Comparison of ENCODE assay signal across 20 cellular contexts in the genomic region with DNA sequence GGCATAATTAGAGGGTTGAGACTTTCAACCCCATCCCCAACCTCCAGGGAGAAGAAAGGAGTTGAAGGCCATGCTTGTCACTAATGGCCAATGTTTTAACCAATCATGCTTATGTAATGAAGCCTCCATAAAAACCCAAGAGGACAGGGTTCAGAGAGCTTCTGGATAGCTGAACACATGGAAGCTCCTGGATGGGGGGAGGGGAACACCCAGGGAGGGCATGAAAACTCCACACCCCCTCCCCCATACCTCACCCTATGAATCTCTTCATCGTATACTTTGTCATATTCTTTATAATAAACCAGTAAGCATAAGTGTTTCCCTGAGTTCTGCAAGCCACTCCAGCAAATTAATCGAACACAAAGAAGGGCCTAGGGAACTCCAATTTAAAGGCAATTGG.
A peak's percentile ranks its signal among the peaks of the same experiment; 100 is the strongest.
DNase-seq lines count a peak whose midpoint lies in the region; ATAC-seq and TF ChIP-seq lines count a peak whose summit lies in the region.
"Had no signal": no experiment of that assay in that cellular context is flagged by ENCODE, and none has a peak within 500 bp of the region (broad histone marks: within the 10 kb centered on the region; RNA-seq: fewer than 3 reads in every experiment).

No MANE protein-coding gene starts in this region.

- DNase-seq in Peyer's patch (no peak), esophagus squamous epithelium (lab: John Stamatoyannopoulos, UW) (no peak), osteocyte (ENCODE audit: extremely low spot score, unreplicated experiment) (no peak), transverse colon (no peak), mesenteric fat pad (ENCODE audit: low spot score) (no peak)
- DNase-seq in activated T-cell treated with anti-CD3 and anti-CD28 coated beads, Interleukin-2, amount 50 U/mL, for 4 hours: no peak
- DNase-seq: activated CD4-positive, alpha-beta T cell treated with anti-CD3 and anti-CD28 coated beads, Interleukin-2, amount 50 U/mL, for 1 hour; activated CD8-positive, alpha-beta memory T cell treated with anti-CD3 and anti-CD28 coated beads, Interleukin-2, amount 50 U/mL, for 4 hours; body of pancreas; CD8-positive, alpha-beta T cell; DMS79 treated with DMSO at 0.1 percent for 48 hours; NCI-H1694 treated with DMSO at 0.1 percent for 48 hours; NCI-H2171 treated with DMSO at 0.1 percent for 48 hours; WERI-Rb-1 had no signal

- TF ChIP-seq CTCF in Peyer's patch (IDR thresholded peaks at IDR 0.05) (no peak), esophagus squamous epithelium (IDR thresholded peaks at IDR 0.05) (no peak), osteocyte (IDR thresholded peaks at IDR 0.05) (no peak), transverse colon (IDR thresholded peaks at IDR 0.05) (no peak)

- H3K27me3 ChIP-seq in Peyer's patch: no peaks in the 10 kb centered on the region
- H3K27me3 ChIP-seq in esophagus squamous epithelium: no peaks in the 10 kb centered on the region
- no peaks in the 10 kb centered on the region for H3K27me3 ChIP-seq in transverse colon
- H3K27me3 ChIP-seq: body of pancreas, neutrophil had no signal

- in situ Hi-C loops in transverse colon (cut with MboI; ENCODE audit: low pct_ligation_motif_present in 1 of 4, low pct_unique_long_range_greater_than_20kb in 1 of 4, low sequenced_read_pairs in 3 of 4): no loop called here

- no peaks in the 10 kb centered on the region for H3K9me3 Mint-ChIP-seq in osteocyte (ENCODE audit: unreplicated experiment)
- no peaks in the 10 kb centered on the region for H3K9me3 Mint-ChIP-seq in activated T-cell treated with anti-CD3 and anti-CD28 coated beads, Interleukin-2, amount 50 U/mL, for 4 hours
- H3K9me3 Mint-ChIP-seq: CD8-positive, alpha-beta T cell had no signal

- no peaks in the 10 kb centered on the region for H3K9me3 ChIP-seq in Peyer's patch
- H3K9me3 ChIP-seq in esophagus squamous epithelium: no peaks in the 10 kb centered on the region
- no peaks in the 10 kb centered on the region for H3K9me3 ChIP-seq in transverse colon
- H3K9me3 ChIP-seq: body of pancreas, neutrophil had no signal

- H3K36me3 Mint-ChIP-seq in osteocyte (ENCODE audit: unreplicated experiment): no peaks in the 10 kb centered on the region
- H3K36me3 Mint-ChIP-seq in activated T-cell treated with anti-CD3 and anti-CD28 coated beads, Interleukin-2, amount 50 U/mL, for 4 hours (ENCODE audit: insufficient read depth): no peaks in the 10 kb centered on the region
- H3K36me3 Mint-ChIP-seq: CD8-positive, alpha-beta T cell had no signal

- no peak for ATAC-seq in HG02970 (IDR thresholded peaks at IDR 0.05; ENCODE audit: low FRiP score, unreplicated experiment)
- ATAC-seq in activated T-cell treated with anti-CD3 and anti-CD28 coated beads, Interleukin-2, amount 50 U/mL, for 4 hours: no peak
- ATAC-seq: body of pancreas; CD8-positive, alpha-beta T cell; left lobe of liver; SK-N-SH treated with all-trans-retinoic acid at 6 μM for 48 hours had no signal

- no peaks in the 10 kb centered on the region for H3K27me3 Mint-ChIP-seq in osteocyte (ENCODE audit: unreplicated experiment)
- no peaks in the 10 kb centered on the region for H3K27me3 Mint-ChIP-seq in activated T-cell treated with anti-CD3 and anti-CD28 coated beads, Interleukin-2, amount 50 U/mL, for 4 hours (ENCODE audit: low read depth)
- H3K27me3 Mint-ChIP-seq: stimulated activated naive CD8-positive, alpha-beta T cell treated with anti-CD3 and anti-CD28 coated beads, Interleukin-15, Interleukin-2, amounts not matched to agents 100 ng/mL and 50 ng/mL, for 24 hours had no signal

- H3K4me1 ChIP-seq in Peyer's patch: peaks cover 0 to 7% (median 3%) of the 10 kb centered on the region in 4 donors
- peaks cover 0 to 40% (median 7%) of the 10 kb centered on the region in 3 donors for H3K4me1 ChIP-seq in esophagus squamous epithelium
- peaks cover 0 to 14% (median 3%) of the 10 kb centered on the region in 4 donors for H3K4me1 ChIP-seq in transverse colon
- H3K4me1 ChIP-seq: body of pancreas had no signal

- no peak overlapping the region for H3K4me3 Mint-ChIP-seq in osteocyte (ENCODE audit: unreplicated experiment)
- H3K4me3 Mint-ChIP-seq in activated T-cell treated with anti-CD3 and anti-CD28 coated beads, Interleukin-2, amount 50 U/mL, for 4 hours: no peak overlapping the region
- H3K4me3 Mint-ChIP-seq: CD8-positive, alpha-beta T cell; stimulated activated naive CD8-positive, alpha-beta T cell treated with anti-CD3 and anti-CD28 coated beads, Interleukin-15, Interleukin-2, amounts not matched to agents 100 ng/mL and 50 ng/mL, for 24 hours; T-helper 2 cell treated with Interferon-gamma antibody and Interleukin-4, amounts not matched to agents 5 μg/mL and 100 μg/mL, for 36 hours had no signal

- peaks cover 63% of the 10 kb centered on the region for H3K4me1 Mint-ChIP-seq in osteocyte (ENCODE audit: unreplicated experiment)
- H3K4me1 Mint-ChIP-seq in activated T-cell treated with anti-CD3 and anti-CD28 coated beads, Interleukin-2, amount 50 U/mL, for 4 hours (ENCODE audit: low read depth): peaks cover 27% of the 10 kb centered on the region

- intact Hi-C loops in esophagus squamous epithelium (cut with DNase I): no loop called here
- intact Hi-C loops in transverse colon (cut with DNase I; ENCODE audit: low total_unique reads): no loop called here

- 90 to 94% methylated on average over 2 of the region's 2 CpGs for WGBS in esophagus squamous epithelium, 2 donors
- 93 to 95% methylated on average over 2 of the region's 2 CpGs for WGBS in transverse colon (ENCODE audit: low coverage in 1 of 2), 2 donors

- peak overlapping the region; percentile 9 for H3K27ac Mint-ChIP-seq in osteocyte (ENCODE audit: unreplicated experiment)
- H3K27ac Mint-ChIP-seq: CD8-positive, alpha-beta T cell; stimulated activated naive CD8-positive, alpha-beta T cell treated with anti-CD3 and anti-CD28 coated beads, Interleukin-15, Interleukin-2, amounts not matched to agents 100 ng/mL and 50 ng/mL, for 24 hours; T-helper 2 cell treated with Interferon-gamma antibody and Interleukin-4, amounts not matched to agents 5 μg/mL and 100 μg/mL, for 36 hours had no signal

- H3K27ac ChIP-seq in Peyer's patch (peak overlapping the region; percentile 0 to 54 (median 48)), esophagus squamous epithelium (peak overlapping the region in 3 of 4 donors; percentile 21 to 62 (median 62)), transverse colon (peak overlapping the region; percentile 35 to 52 (median 44))
- H3K27ac ChIP-seq: neutrophil, WERI-Rb-1 had no signal

- H3K36me3 ChIP-seq in Peyer's patch (no peaks in the 10 kb centered on the region), esophagus squamous epithelium (no peaks in the 10 kb centered on the region), transverse colon (no peaks in the 10 kb centered on the region)
- H3K36me3 ChIP-seq: neutrophil, WERI-Rb-1 had no signal

- no peak for TF ChIP-seq EP300 in transverse colon (IDR thresholded peaks at IDR 0.05; ENCODE audit: low read depth)

- TF ChIP-seq POLR2A in Peyer's patch (IDR thresholded peaks at IDR 0.05) (no peak), esophagus squamous epithelium (IDR thresholded peaks at IDR 0.05) (no peak), transverse colon (IDR thresholded peaks at IDR 0.05) (no peak)

- H3K4me3 ChIP-seq in Peyer's patch (no peak overlapping the region), esophagus squamous epithelium (no peak overlapping the region), transverse colon (no peak overlapping the region)
- H3K4me3 ChIP-seq: body of pancreas had no signal
